14 cellular contexts compared by ENCODE assay signal in the genomic region with DNA sequence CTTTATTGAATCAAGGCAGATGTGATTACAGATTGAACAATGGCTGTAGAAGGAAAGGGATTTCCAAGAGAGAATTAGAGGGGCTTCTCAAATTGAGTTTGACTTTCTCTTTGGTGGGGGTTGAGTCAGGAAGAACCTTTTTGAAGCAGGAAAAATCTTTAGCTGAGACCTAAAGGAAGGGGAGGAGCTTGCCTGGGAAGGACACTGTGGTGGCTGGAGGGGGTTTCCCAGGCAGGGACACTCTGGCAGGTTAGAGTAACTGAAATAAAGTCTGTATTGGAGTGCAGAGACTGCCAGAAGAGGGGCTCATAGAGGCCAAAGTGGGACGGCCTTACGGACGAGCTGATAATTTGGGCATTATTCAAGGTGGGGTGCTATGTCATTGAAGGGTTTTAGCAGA.
DNase-seq lines count a peak whose midpoint lies in the region; ATAC-seq, FAIRE-seq and TF ChIP-seq lines count a peak whose summit lies in the region.
"Had no signal": no experiment of that assay in that cellular context is flagged by ENCODE, and none has a peak within 500 bp of the region (broad histone marks: within the 10 kb centered on the region; RNA-seq: fewer than 3 reads in every experiment).

No MANE protein-coding gene starts in this region.

- peak; percentile 31 for DNase-seq in glomerular visceral epithelial cell (ENCODE audit: extremely low spot score)
- no peak for DNase-seq in NCI-H774 (lab: John Stamatoyannopoulos, UW)
- DNase-seq in HUDEP-2 (lab: John Stamatoyannopoulos, UW; ENCODE audit: unreplicated experiment in 76 of 76): no peak
- DNase-seq in GM12891 (ENCODE audit: insufficient read length, low spot score): no peak
- DNase-seq: activated CD8-positive, alpha-beta memory T cell treated with anti-CD3 and anti-CD28 coated beads for 24 hours; activated gamma-delta T cell; brain microvascular endothelial cell; effector memory CD4-positive, alpha-beta T cell; mesendoderm; NCI-H1417 treated with DMSO at 0.1 percent for 48 hours had no signal

- no peak; the same call in 1 of the 2 replicates for TF ChIP-seq POLR2A in GM12891 (IDR thresholded peaks at IDR 0.05; ENCODE audit: low read depth, low read length)

- FAIRE-seq in GM12891 (lab: Jason Lieb, UNC): no peak
- FAIRE-seq: H1 had no signal

- peak; percentile 47 for ATAC-seq in GM18861 (IDR thresholded peaks at IDR 0.05; ENCODE audit: unreplicated experiment)
- peak; percentile 53 for ATAC-seq in GM19467 (IDR thresholded peaks at IDR 0.05; ENCODE audit: unreplicated experiment)
- ATAC-seq in HG02885 (IDR thresholded peaks at IDR 0.05; ENCODE audit: poor library complexity, unreplicated experiment): peak; percentile 63

TF ChIP-seq in GM12891, 5 proteins besides CTCF, POLR2A, EP300 and RAD21:
- no peak for TF ChIP-seq TAF1 (IDR thresholded peaks at IDR 0.05; ENCODE audit: low read depth, low read length)
- TF ChIP-seq POU2F2 (IDR thresholded peaks at IDR 0.05; ENCODE audit: low read depth, low read length): no peak
- TF ChIP-seq SPI1 (IDR thresholded peaks at IDR 0.05; ENCODE audit: low read depth, low read length): no peak
- TF ChIP-seq PAX5 (IDR thresholded peaks at IDR 0.05; ENCODE audit: insufficient read depth, low read length, severe bottlenecking): no peak
- no peak for TF ChIP-seq POLR2AphosphoS5 (IDR thresholded peaks at IDR 0.05; ENCODE audit: low read depth, low read length)
